34 cellular contexts compared by ENCODE assay signal in genomic region chr17:79822583-79823124, GRCh38.
"Had no signal": no experiment of that assay in that cellular context is flagged by ENCODE, and none has a peak within 500 bp of the region (broad histone marks: within the 10 kb centered on the region; RNA-seq: fewer than 3 reads in every experiment).

No MANE protein-coding gene starts in this region.

- H3K4me1 ChIP-seq: colonic mucosa, foreskin keratinocyte, parathyroid adenoma, prostate gland, suprapubic skin, vagina had no signal

- H3K4me3 ChIP-seq: colonic mucosa, esophagus muscularis mucosa, gastroesophageal sphincter, heart left ventricle, lung, mucosa of descending colon, prostate gland, right atrium auricular region, smooth muscle cell, suprapubic skin, transverse colon, vagina had no signal

- H3K9me3 ChIP-seq: colonic mucosa, esophagus muscularis mucosa, gastroesophageal sphincter, heart left ventricle, mucosa of descending colon, prostate gland, right atrium auricular region, suprapubic skin, transverse colon, vagina had no signal

- H3K9ac ChIP-seq: parathyroid adenoma had no signal

- H3K36me3 ChIP-seq: colonic mucosa, esophagus muscularis mucosa, gastroesophageal sphincter, heart left ventricle, prostate gland, right atrium auricular region, suprapubic skin, transverse colon, vagina had no signal

- H2AFZ ChIP-seq: parathyroid adenoma had no signal

- H3K9me3 Mint-ChIP-seq: dendritic cell treated with granulocyte-macrophage colony-stimulating factor and Interleukin-4, amounts not matched to agents 40 ng/mL and 50 ng/mL, for 4 days; memory B cell; mesothelial cell of epicardium; natural killer cell treated with Interleukin-12 subunit alpha and Interleukin-12 subunit beta and Interleukin-15 and Interleukin-18, amount 100 ng/mL, for 72 hours; stimulated activated naive CD8-positive, alpha-beta T cell treated with anti-CD3 and anti-CD28 coated beads, Interleukin-15, amount 100 ng/mL, for 72 hours had no signal

- FAIRE-seq: islet of Langerhans had no signal

- H3K27ac ChIP-seq: colonic mucosa, epithelial cell of prostate, esophagus muscularis mucosa, foreskin keratinocyte, gastroesophageal sphincter, heart left ventricle, parathyroid adenoma, suprapubic skin, transverse colon, vagina had no signal

- H3K27me3 ChIP-seq: colonic mucosa, right atrium auricular region, vagina had no signal

- ATAC-seq: foreskin keratinocyte; gastroesophageal sphincter; heart left ventricle; left cardiac atrium; left ventricle myocardium superior; mucosa of descending colon; natural killer cell treated with Interleukin-12 subunit alpha and Interleukin-12 subunit beta and Interleukin-15 and Interleukin-18, amount 100 ng/mL, for 72 hours; sciatic nerve; stimulated activated naive CD8-positive, alpha-beta T cell treated with anti-CD3 and anti-CD28 coated beads, Interleukin-15, amount 100 ng/mL, for 72 hours had no signal

- H3K27ac Mint-ChIP-seq: dendritic cell treated with granulocyte-macrophage colony-stimulating factor and Interleukin-4, amounts not matched to agents 40 ng/mL and 50 ng/mL, for 4 days; endodermal cell; memory B cell; mesothelial cell of epicardium; natural killer cell treated with Interleukin-12 subunit alpha and Interleukin-12 subunit beta and Interleukin-15 and Interleukin-18, amount 100 ng/mL, for 72 hours; stimulated activated naive CD8-positive, alpha-beta T cell treated with anti-CD3 and anti-CD28 coated beads, Interleukin-15, amount 100 ng/mL, for 72 hours had no signal

- H3K4me2 ChIP-seq: smooth muscle cell had no signal

- H3K36me3 Mint-ChIP-seq: mesothelial cell of epicardium had no signal

- DNase-seq: colonic mucosa; effector CD8-positive, alpha-beta T cell; endodermal cell; foreskin keratinocyte; heart left ventricle; hippocampal formation; left cardiac atrium; left ventricle myocardium superior; mucosa of descending colon; naive B cell; stimulated activated CD4-positive, alpha-beta T cell treated with anti-CD3 and anti-CD28 coated beads, Interleukin-12 subunit alpha, Interleukin-12 subunit beta, amount 100 ng/mL, for 4 hours; stimulated activated CD4-positive, alpha-beta T cell treated with anti-CD3 and anti-CD28 coated beads, Interleukin-1b, Interleukin-23, amount 100 ng/mL, for 48 hours; stimulated activated CD4-positive, alpha-beta T cell treated with anti-CD3 and anti-CD28 coated beads, Interleukin-4, amount 100 ng/mL, for 1 hour; stimulated activated CD8-positive, alpha-beta memory T cell treated with anti-CD3 and anti-CD28 coated beads, Interleukin-4, amount 100 ng/mL, for 48 hours; stimulated activated naive CD4-positive, alpha-beta T cell; stimulated activated naive CD8-positive, alpha-beta T cell treated with anti-CD3 and anti-CD28 coated beads, Interleukin-15, amount 100 ng/mL, for 72 hours; transverse colon had no signal

- H3K79me2 ChIP-seq: parathyroid adenoma had no signal

- H3K4me3 Mint-ChIP-seq: dendritic cell treated with granulocyte-macrophage colony-stimulating factor and Interleukin-4, amounts not matched to agents 40 ng/mL and 50 ng/mL, for 4 days; endodermal cell; memory B cell; mesothelial cell of epicardium; natural killer cell treated with Interleukin-12 subunit alpha and Interleukin-12 subunit beta and Interleukin-15 and Interleukin-18, amount 100 ng/mL, for 72 hours; neural crest cell; stimulated activated naive CD8-positive, alpha-beta T cell treated with anti-CD3 and anti-CD28 coated beads, Interleukin-15, amount 100 ng/mL, for 72 hours had no signal
